Comparison of ENCODE assay signal across 8 cellular contexts in the genomic region with DNA sequence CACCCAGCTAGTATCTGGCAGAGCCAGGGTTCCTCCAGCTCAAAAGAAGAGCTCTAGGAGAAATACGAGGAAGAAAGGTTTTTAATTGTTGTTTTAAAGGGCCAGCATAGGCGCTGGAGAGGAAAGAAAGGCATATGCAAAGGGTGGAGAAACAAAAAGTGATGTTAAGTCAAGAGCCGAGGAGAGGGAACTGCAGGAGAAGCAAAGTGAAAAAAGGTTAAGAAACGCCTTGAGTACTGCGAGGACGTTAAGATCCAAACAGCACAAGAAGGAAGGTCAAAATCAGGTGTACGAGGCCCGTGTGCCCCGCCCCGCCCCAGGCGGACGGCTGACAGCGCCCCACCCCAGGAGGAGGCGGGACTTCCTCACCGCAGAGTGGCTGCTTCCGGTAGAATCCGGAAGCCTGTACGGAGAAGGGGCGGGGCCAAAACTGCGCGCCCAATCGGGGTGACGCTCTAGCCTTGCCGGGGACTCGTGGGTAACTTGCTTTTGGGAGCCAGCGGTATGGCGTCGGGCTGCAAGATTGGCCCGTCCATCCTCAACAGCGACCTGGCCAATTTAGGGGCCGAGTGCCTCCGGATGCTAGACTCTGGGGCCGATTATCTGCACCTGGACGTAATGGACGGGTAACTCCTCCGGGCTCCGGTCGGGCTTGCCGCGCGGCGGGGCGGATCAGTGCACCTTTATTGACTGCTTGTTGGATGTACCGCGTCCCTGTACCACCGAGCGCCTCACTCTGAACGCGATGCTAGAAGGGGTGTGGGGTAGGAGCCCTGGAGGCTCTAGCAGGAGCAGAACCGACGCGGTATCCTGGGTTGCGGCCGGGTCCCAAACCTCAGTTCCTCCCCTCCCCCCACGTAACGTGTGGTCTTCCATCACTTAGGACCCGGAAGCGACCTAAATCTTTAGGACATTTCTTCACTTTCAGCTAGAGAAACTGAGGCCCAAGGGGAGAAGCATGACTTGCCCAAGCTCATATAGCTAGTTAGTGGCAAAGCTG. TPM values are rescaled to one million over a fixed set of nuclear protein-coding genes. Genes with fewer than 3 reads are reported as not detected.
DNase-seq lines count a peak whose midpoint lies in the region; ATAC-seq and TF ChIP-seq lines count a peak whose summit lies in the region.

Gene RPE (plus strand): TSS at position 481 of the 1,000 bp plus-strand sequence. CDS start 24 bp downstream, at position 505.

- H3K9me3 ChIP-seq in RWPE2 (ENCODE audit: severe bottlenecking), result no peaks in the 10 kb centered on the region

- H3K4me3 Mint-ChIP-seq in activated T-helper 2 cell treated with anti-CD3 and anti-CD28 coated beads, Interferon-gamma antibody, Interleukin-2, Interleukin-4, amounts not matched to agents 10 μg/mL and 5 μg/mL and 100 μg/mL, durations not matched to agents 14 hours and 24 hours and 36 hours (ENCODE audit: low read depth), result peak within 1 kb of the TSS; percentile 95
- H3K4me3 Mint-ChIP-seq in naive thymus-derived CD8-positive, alpha-beta T cell, result peak within 1 kb of the TSS; percentile 90 to 98 (median 93)

- no peaks in the 10 kb centered on the region for H3K27me3 ChIP-seq in RWPE2 (ENCODE audit: insufficient read depth, poor library complexity, severe bottlenecking)

- no peaks in the 10 kb centered on the region for H3K27me3 Mint-ChIP-seq in activated T-helper 2 cell treated with anti-CD3 and anti-CD28 coated beads, Interferon-gamma antibody, Interleukin-2, Interleukin-4, amounts not matched to agents 10 μg/mL and 5 μg/mL and 100 μg/mL, durations not matched to agents 14 hours and 24 hours and 36 hours (ENCODE audit: low read depth)
- no peaks in the 10 kb centered on the region for H3K27me3 Mint-ChIP-seq in naive thymus-derived CD8-positive, alpha-beta T cell

- DNase-seq in EH (ENCODE audit: low read depth), result peak; percentile 95
- DNase-seq in H4 (ENCODE audit: low spot score), result peak; percentile 91
- DNase-seq in LoVo (ENCODE audit: low spot score), result peak; percentile 95
- DNase-seq in RWPE2 (ENCODE audit: low spot score), result peak; percentile 92
- DNase-seq in activated T-helper 2 cell treated with anti-CD3 and anti-CD28 coated beads, Interferon-gamma antibody, Interleukin-2, Interleukin-4, amounts not matched to agents 10 μg/mL and 5 μg/mL and 100 μg/mL, durations not matched to agents 14 hours and 24 hours and 36 hours (ENCODE audit: low spot score), result peak; percentile 95
- DNase-seq in fibroblast of mammary gland (ENCODE audit: low read depth), result peak; percentile 89
- DNase-seq in naive thymus-derived CD8-positive, alpha-beta T cell, result peak; percentile 93 to 97 (median 96)
- DNase-seq in stimulated activated naive CD4-positive, alpha-beta T cell (lab: John Stamatoyannopoulos, UW), result peak; percentile 92 to 96 (median 94)

- peaks cover 14% of the 10 kb centered on the region for H3K4me1 ChIP-seq in RWPE2 (ENCODE audit: insufficient read depth, poor library complexity, severe bottlenecking)

- peak; percentile 99 for ATAC-seq in RWPE2 (ENCODE audit: low read depth)
- ATAC-seq in naive thymus-derived CD8-positive, alpha-beta T cell, result peak; percentile 94 to 99

- H3K4me3 ChIP-seq in RWPE2 (ENCODE audit: severe bottlenecking) (peak within 1 kb of the TSS; percentile 76), fibroblast of mammary gland (ENCODE audit: control insufficient read depth, low read depth, low read length) (peak within 1 kb of the TSS; percentile 83)

- intact Hi-C loops in activated T-helper 2 cell treated with anti-CD3 and anti-CD28 coated beads, Interferon-gamma antibody, Interleukin-2, Interleukin-4, amounts not matched to agents 10 μg/mL and 5 μg/mL and 100 μg/mL, durations not matched to agents 14 hours and 24 hours and 36 hours (cut with micrococcal nuclease), result loop anchor here (1.0 to 5.0 kb wide), 2 partner anchors 168 to 580 kb away; partner anchors contain the start of gene MAP2

- peak within 1 kb of the TSS; percentile 87 for H3K27ac Mint-ChIP-seq in activated T-helper 2 cell treated with anti-CD3 and anti-CD28 coated beads, Interferon-gamma antibody, Interleukin-2, Interleukin-4, amounts not matched to agents 10 μg/mL and 5 μg/mL and 100 μg/mL, durations not matched to agents 14 hours and 24 hours and 36 hours
- H3K27ac Mint-ChIP-seq in naive thymus-derived CD8-positive, alpha-beta T cell, result peak within 1 kb of the TSS; percentile 86 to 98 (median 94)

- POLR2A ChIA-PET in naive thymus-derived CD8-positive, alpha-beta T cell (lab: Charles Lee), result interaction anchor here (0.6 to 2.1 kb wide), 2 partner anchors 164 to 168 kb away, joined by 3 to 11 read pairs; partner anchors contain the start of gene KANSL1L

- H3K9me3 Mint-ChIP-seq in activated T-helper 2 cell treated with anti-CD3 and anti-CD28 coated beads, Interferon-gamma antibody, Interleukin-2, Interleukin-4, amounts not matched to agents 10 μg/mL and 5 μg/mL and 100 μg/mL, durations not matched to agents 14 hours and 24 hours and 36 hours, result peaks cover 3% of the 10 kb centered on the region
- H3K9me3 Mint-ChIP-seq in naive thymus-derived CD8-positive, alpha-beta T cell, result peaks cover 0 to 3% (median 0%) of the 10 kb centered on the region in 9 donors

- H3K36me3 ChIP-seq in RWPE2 (ENCODE audit: low read depth), result peaks cover 35% of the 10 kb centered on the region

- peak within 1 kb of the TSS; percentile 20 for H3K27ac ChIP-seq in RWPE2 (ENCODE audit: poor library complexity, severe bottlenecking)

- TF ChIP-seq CTCF in RWPE2 (IDR thresholded peaks at IDR 0.05; ENCODE audit: poor library complexity, severe bottlenecking) (no peak), fibroblast of mammary gland (conservative IDR thresholded peaks at IDR 0.05; ENCODE audit: control insufficient read depth, insufficient read depth, low read depth, low read length) (no peak)

- peaks cover 43% of the 10 kb centered on the region for H3K4me1 Mint-ChIP-seq in activated T-helper 2 cell treated with anti-CD3 and anti-CD28 coated beads, Interferon-gamma antibody, Interleukin-2, Interleukin-4, amounts not matched to agents 10 μg/mL and 5 μg/mL and 100 μg/mL, durations not matched to agents 14 hours and 24 hours and 36 hours (ENCODE audit: low read depth)
- H3K4me1 Mint-ChIP-seq in naive thymus-derived CD8-positive, alpha-beta T cell, result peaks cover 31 to 71% (median 69%) of the 10 kb centered on the region in 4 donors

- H3K36me3 Mint-ChIP-seq in activated T-helper 2 cell treated with anti-CD3 and anti-CD28 coated beads, Interferon-gamma antibody, Interleukin-2, Interleukin-4, amounts not matched to agents 10 μg/mL and 5 μg/mL and 100 μg/mL, durations not matched to agents 14 hours and 24 hours and 36 hours (ENCODE audit: low read depth), result peaks cover 30% of the 10 kb centered on the region
- peaks cover 0 to 28% (median 3%) of the 10 kb centered on the region in 3 donors for H3K36me3 Mint-ChIP-seq in naive thymus-derived CD8-positive, alpha-beta T cell

RNA-seq across cellular contexts. Expression of gene RPE, which starts in this region (rescaled TPM):
- total RNA-seq in H4 (2014; rRNA removed; shearing (Covaris generic)), result 125 and 164 TPM in 2 replicates
- total RNA-seq in activated T-helper 2 cell treated with anti-CD3 and anti-CD28 coated beads, Interferon-gamma antibody, Interleukin-2, Interleukin-4, amounts not matched to agents 10 μg/mL and 5 μg/mL and 100 μg/mL, durations not matched to agents 14 hours and 24 hours and 36 hours, result 57.2 and 57.8 TPM in 2 replicates
- 10 to 100 TPM; 34.6 to 36.5 TPM for total RNA-seq in naive thymus-derived CD8-positive, alpha-beta T cell
- 10 to 100 TPM; 17.4 to 20.9 (median 17.7) TPM for polyA plus RNA-seq in naive thymus-derived CD8-positive, alpha-beta T cell

Comparison
In these comparisons a context has a peak if more than half of its experiments do, and no peak if none do; other contexts are left out.
1. Peak in every context shown above with its lines: DNase-seq, ATAC-seq, H3K4me3 ChIP-seq and H3K27ac ChIP-seq.